Comparison of ENCODE assay signal across 8 cellular contexts in genomic region chr3:42654331-42655201, GRCh38. TPM values are rescaled to one million over a fixed set of nuclear protein-coding genes. Genes with fewer than 3 reads are reported as not detected.
A peak's percentile ranks its signal among the peaks of the same experiment; 100 is the strongest.
DNase-seq lines count a peak whose midpoint lies in the region; ATAC-seq and TF ChIP-seq lines count a peak whose summit lies in the region.

No MANE protein-coding gene starts in this region.

- H3K27ac ChIP-seq in CD8-positive, alpha-beta T cell (ENCODE audit: low read depth, low read length), result no peak overlapping the region
- H3K27ac ChIP-seq in WERI-Rb-1, result peak overlapping the region; percentile 68
- H3K27ac ChIP-seq in urinary bladder (ENCODE audit: low read depth), result peak overlapping the region; percentile 86

- no peaks in the 10 kb centered on the region for H3K36me3 ChIP-seq in CD8-positive, alpha-beta T cell (ENCODE audit: insufficient read depth, low read length)
- H3K36me3 ChIP-seq in WERI-Rb-1 (no peaks in the 10 kb centered on the region; the same call in 1 of the 2 replicates), mucosa of stomach (ENCODE audit: control insufficient read depth, insufficient read depth, low read length) (no peaks in the 10 kb centered on the region), urinary bladder (ENCODE audit: insufficient read depth) (no peaks in the 10 kb centered on the region)

- 1% methylated on average over 93 of the region's 94 CpGs for WGBS in urinary bladder

- H3K4me1 Mint-ChIP-seq in CD8-positive, alpha-beta T cell (ENCODE audit: low read depth), result peaks cover 7% of the 10 kb centered on the region

- H3K9me3 ChIP-seq in CD8-positive, alpha-beta T cell (ENCODE audit: low read length), result no peaks in the 10 kb centered on the region
- H3K9me3 ChIP-seq in WERI-Rb-1 (ENCODE audit: severe bottlenecking), result no peaks in the 10 kb centered on the region
- H3K9me3 ChIP-seq in mucosa of stomach (ENCODE audit: control insufficient read depth, low read length), result no peaks in the 10 kb centered on the region

- peak; percentile 61 for ATAC-seq in CD8-positive, alpha-beta T cell
- ATAC-seq in GM19452 (IDR thresholded peaks at IDR 0.05; ENCODE audit: unreplicated experiment) (no peak), GM21786 (IDR thresholded peaks at IDR 0.05; ENCODE audit: unreplicated experiment) (no peak)

- no peaks in the 10 kb centered on the region for H3K27me3 ChIP-seq in CD8-positive, alpha-beta T cell (ENCODE audit: insufficient read depth, low read length)
- H3K27me3 ChIP-seq in WERI-Rb-1 (ENCODE audit: insufficient read depth, low read depth, severe bottlenecking), result no peaks in the 10 kb centered on the region
- no peaks in the 10 kb centered on the region for H3K27me3 ChIP-seq in mucosa of stomach (ENCODE audit: control insufficient read depth, insufficient read depth, low read length)

- H3K4me3 ChIP-seq in CD8-positive, alpha-beta T cell (ENCODE audit: low read depth, low read length), result peak overlapping the region; percentile 54
- H3K4me3 ChIP-seq in WERI-Rb-1 (ENCODE audit: low read depth, low read length) (peak overlapping the region; percentile 74), mucosa of stomach (ENCODE audit: low read length) (peak overlapping the region; percentile 37), urinary bladder (ENCODE audit: low read depth, low read length) (peak overlapping the region; percentile 80)

- H3K9ac ChIP-seq in mucosa of stomach (ENCODE audit: low read length), result peak overlapping the region; percentile 74

- no peaks in the 10 kb centered on the region for H3K9me3 Mint-ChIP-seq in CD8-positive, alpha-beta T cell

- TF ChIP-seq CTCF in CD8-positive, alpha-beta T cell (IDR thresholded peaks at IDR 0.05), result no peak
- TF ChIP-seq CTCF in WERI-Rb-1 (IDR thresholded peaks at IDR 0.05; ENCODE audit: low read depth, low read length), result peak; percentile 32

- peaks cover 4% of the 10 kb centered on the region for H3K27me3 Mint-ChIP-seq in CD8-positive, alpha-beta T cell (ENCODE audit: low read depth)

- no peaks in the 10 kb centered on the region for H3K36me3 Mint-ChIP-seq in CD8-positive, alpha-beta T cell

- H3K27ac Mint-ChIP-seq in CD8-positive, alpha-beta T cell, result no peak overlapping the region

- intact Hi-C loops in CD8-positive, alpha-beta T cell (cut with DNase I, micrococcal nuclease), result no loop called here

- H3K4me1 ChIP-seq in CD8-positive, alpha-beta T cell (ENCODE audit: insufficient read depth, low read length), result peaks cover 10% of the 10 kb centered on the region
- peaks cover 34% of the 10 kb centered on the region for H3K4me1 ChIP-seq in mucosa of stomach (ENCODE audit: control insufficient read depth, insufficient read depth, low read length)
- H3K4me1 ChIP-seq in urinary bladder (ENCODE audit: insufficient read depth), result no peaks in the 10 kb centered on the region

- POLR2A ChIA-PET in CD8-positive, alpha-beta T cell (lab: Charles Lee), result interaction anchor here (0.8 kb wide), 1 partner anchor 17 kb away, joined by 3 read pairs; no protein-coding TSS in a partner anchor
- POLR2A ChIA-PET in HEK293T (lab: Yijun Ruan, JAX), result interaction anchor here (0.7 to 3.5 kb wide), 4 partner anchors 11 to 72 kb away, joined by 3 to 13 read pairs (median 4); partner anchors contain the start of gene NKTR

- H3K4me3 Mint-ChIP-seq in CD8-positive, alpha-beta T cell, result peak overlapping the region; percentile 63

- peak in 1 of 7 experiments; percentile 49 for DNase-seq in CD8-positive, alpha-beta T cell
- peak; percentile 76 for DNase-seq in HEK293T (ENCODE audit: extremely low spot score)
- DNase-seq in WERI-Rb-1, result peak; percentile 52
- DNase-seq in fibroblast of gingiva (ENCODE audit: low read depth), result peak; percentile 69

- CTCF ChIA-PET in CD8-positive, alpha-beta T cell (lab: Charles Lee), result no interaction called here
- CTCF ChIA-PET in HEK293T (lab: Yijun Ruan, JAX), result no interaction called here

TF ChIP-seq in HEK293T, 16 proteins besides CTCF, POLR2A, EP300 and RAD21:
- TF ChIP-seq FOXM1 (IDR thresholded peaks at IDR 0.05; ENCODE audit: borderline replicate concordance), result peak; percentile 90
- 0 out of 2 replicates have a peak, but pooled peaks have one; percentile 54 for TF ChIP-seq ARNT (IDR thresholded peaks at IDR 0.05)
- peak; percentile 95 for TF ChIP-seq L3MBTL2 (conservative IDR thresholded peaks at IDR 0.05)
- TF ChIP-seq ELF4 (IDR thresholded peaks at IDR 0.05), result no peak
- no peak for TF ChIP-seq HDGF (IDR thresholded peaks at IDR 0.05; ENCODE audit: borderline replicate concordance)
- peak; percentile 53; the same call in 1 of the 2 replicates for TF ChIP-seq CTBP1 (IDR thresholded peaks at IDR 0.05; ENCODE audit: borderline replicate concordance)

RNA-seq across cellular contexts. Expression of gene ZBTB47, which starts 1.1 kb away (rescaled TPM):
- under 1 TPM; 0.24 to 0.33 TPM for total RNA-seq in CD8-positive, alpha-beta T cell
- 17.1 TPM for total RNA-seq in urinary bladder
- polyA plus RNA-seq in urinary bladder, result 48.2 TPM

RNA-seq across cellular contexts. Expression of gene KLHL40, which starts 30.8 kb away (rescaled TPM):
- not detected for total RNA-seq in CD8-positive, alpha-beta T cell
- 3.5 TPM for total RNA-seq in urinary bladder
- polyA plus RNA-seq in urinary bladder, result 0.06 TPM

RNA-seq across cellular contexts. Expression of gene HHATL, which starts 48.0 kb away (rescaled TPM):
- total RNA-seq in CD8-positive, alpha-beta T cell, result not detected
- 0.69 TPM for total RNA-seq in urinary bladder
- polyA plus RNA-seq in urinary bladder, result 0.08 TPM

RNA-seq across cellular contexts. Expression of gene NKTR, which starts 54.1 kb away (rescaled TPM):
- total RNA-seq in CD8-positive, alpha-beta T cell, result 100 to 1,000 TPM; 190 to 204 TPM
- total RNA-seq in urinary bladder, result 367 TPM
- polyA plus RNA-seq in urinary bladder, result 19.9 TPM

Comparison
In these comparisons a context has a peak if more than half of its experiments do, and no peak if none do; other contexts are left out.
1. RNA of gene ZBTB47, which starts 1.1 kb away (total RNA-seq): 17.1 TPM in urinary bladder (single experiment); 0.24 to 0.33 TPM in CD8-positive, alpha-beta T cell; every median in the first group is over 10 times any median in the second.
2. Peak in every context shown above with its lines, with median percentiles within 50 percentile points of each other: H3K4me3 ChIP-seq.